15 cellular contexts compared by ENCODE assay signal in genomic region chr3:182135056-182135455, GRCh38.
DNase-seq lines count a peak whose midpoint lies in the region; ATAC-seq and TF ChIP-seq lines count a peak whose summit lies in the region.
"Had no signal": no experiment of that assay in that cellular context is flagged by ENCODE, and none has a peak within 500 bp of the region (broad histone marks: within the 10 kb centered on the region; RNA-seq: fewer than 3 reads in every experiment).

No MANE protein-coding gene starts in this region.

- no peak for ATAC-seq in stimulated activated effector memory CD8-positive, alpha-beta T cell treated with anti-CD3 and anti-CD28 coated beads, Interleukin-12 subunit alpha, Interleukin-12 subunit beta, amount 100 ng/mL, for 72 hours
- ATAC-seq: GM12878 had no signal

- H3K4me3 Mint-ChIP-seq in stimulated activated effector memory CD8-positive, alpha-beta T cell treated with anti-CD3 and anti-CD28 coated beads, Interleukin-12 subunit alpha, Interleukin-12 subunit beta, amount 100 ng/mL, for 72 hours, result no peak overlapping the region
- H3K4me3 Mint-ChIP-seq: B cell; CD14-positive monocyte; CD4-positive, alpha-beta T cell; CD8-positive, alpha-beta memory T cell; HFFc6 had no signal

- H3K9me3 Mint-ChIP-seq in stimulated activated effector memory CD8-positive, alpha-beta T cell treated with anti-CD3 and anti-CD28 coated beads, Interleukin-12 subunit alpha, Interleukin-12 subunit beta, amount 100 ng/mL, for 72 hours, result no peaks in the 10 kb centered on the region
- H3K9me3 Mint-ChIP-seq: CD4-positive, alpha-beta T cell; CD8-positive, alpha-beta memory T cell had no signal

- TF ChIP-seq CTCF in GM10266 (IDR thresholded peaks at IDR 0.05; ENCODE audit: control insufficient read depth, insufficient read depth, low read depth, missing control alignments), result no peak

- DNase-seq in DMS53 treated with DMSO at 0.1 percent for 48 hours (lab: John Stamatoyannopoulos, UW; ENCODE audit: unreplicated experiment) (peak; percentile 6), DMS53 (lab: John Stamatoyannopoulos, UW) (no peak), kidney glomerular epithelial cell (lab: John Stamatoyannopoulos, UW) (peak; percentile 16), renal cortical epithelial cell (ENCODE audit: low read depth) (peak; percentile 94), GM10266 (ENCODE audit: extremely low spot score) (no peak)
- no peak for DNase-seq in stimulated activated effector memory CD8-positive, alpha-beta T cell treated with anti-CD3 and anti-CD28 coated beads, Interleukin-12 subunit alpha, Interleukin-12 subunit beta, amount 100 ng/mL, for 72 hours (ENCODE audit: low spot score in 2 of 2)
- DNase-seq: CD4-positive, alpha-beta T cell; CD8-positive, alpha-beta memory T cell; DMS 273 treated with DMSO at 0.1 percent for 48 hours; DND-41; GOT3; HFFc6 had no signal

- no peaks in the 10 kb centered on the region for H3K4me1 Mint-ChIP-seq in stimulated activated effector memory CD8-positive, alpha-beta T cell treated with anti-CD3 and anti-CD28 coated beads, Interleukin-12 subunit alpha, Interleukin-12 subunit beta, amount 100 ng/mL, for 72 hours
- H3K4me1 Mint-ChIP-seq: B cell; CD14-positive monocyte; CD8-positive, alpha-beta memory T cell had no signal

- H3K27ac Mint-ChIP-seq in stimulated activated effector memory CD8-positive, alpha-beta T cell treated with anti-CD3 and anti-CD28 coated beads, Interleukin-12 subunit alpha, Interleukin-12 subunit beta, amount 100 ng/mL, for 72 hours, result no peak overlapping the region
- H3K27ac Mint-ChIP-seq: B cell; CD14-positive monocyte; CD4-positive, alpha-beta T cell; CD8-positive, alpha-beta memory T cell; HFFc6 had no signal

- no peaks in the 10 kb centered on the region for H3K36me3 Mint-ChIP-seq in stimulated activated effector memory CD8-positive, alpha-beta T cell treated with anti-CD3 and anti-CD28 coated beads, Interleukin-12 subunit alpha, Interleukin-12 subunit beta, amount 100 ng/mL, for 72 hours
- H3K36me3 Mint-ChIP-seq: CD14-positive monocyte; CD8-positive, alpha-beta memory T cell had no signal

Comparison
In these comparisons a context has a peak if more than half of its experiments do, and no peak if none do; other contexts are left out.
1. DNase-seq: peak in DMS53 treated with DMSO at 0.1 percent for 48 hours (single experiment), kidney glomerular epithelial cell (single experiment) and renal cortical epithelial cell (single experiment); none in DMS53 (single experiment), stimulated activated effector memory CD8-positive, alpha-beta T cell treated with anti-CD3 and anti-CD28 coated beads, Interleukin-12 subunit alpha, Interleukin-12 subunit beta, amount 100 ng/mL, for 72 hours (0 of 2) and GM10266 (single experiment).